In genomic region chr5:166948679-166949078, GRCh38 we compare ENCODE assay signal across 21 cellular contexts. TPM values are rescaled to one million over a fixed set of nuclear protein-coding genes. Genes with fewer than 3 reads are reported as not detected.
"Had no signal": no experiment of that assay in that cellular context is flagged by ENCODE, and none has a peak within 500 bp of the region (broad histone marks: within the 10 kb centered on the region; RNA-seq: fewer than 3 reads in every experiment).

No MANE protein-coding gene starts in this region.

- H3K9me3 ChIP-seq: lower lobe of right lung had no signal

- H3K36me3 ChIP-seq: esophagus muscularis mucosa, gastroesophageal sphincter, heart left ventricle, left lung, lower lobe of right lung had no signal

- ATAC-seq: foreskin keratinocyte, gastroesophageal sphincter, heart left ventricle, left cardiac atrium, left lung, left ventricle myocardium superior, lower lobe of right lung had no signal

- H3K4me3 ChIP-seq: coronary artery, dorsolateral prefrontal cortex, esophagus muscularis mucosa, gastroesophageal sphincter, heart left ventricle, left lung, lower lobe of right lung had no signal

- FAIRE-seq: colon, endothelial cell of umbilical vein, frontal cortex, islet of Langerhans, keratinocyte had no signal

- DNase-seq: dermis blood vessel endothelial cell; dorsolateral prefrontal cortex; effector CD4-positive, alpha-beta T cell; effector memory CD4-positive, alpha-beta T cell; foreskin keratinocyte; heart left ventricle; hippocampal formation; left cardiac atrium; left lung; left ventricle myocardium superior; lower lobe of right lung; mesenchymal stem cell; midbrain had no signal

- H3K4me1 ChIP-seq: esophagus muscularis mucosa, foreskin keratinocyte, gastroesophageal sphincter, heart left ventricle, left lung, lower lobe of right lung had no signal

- H3K27me3 ChIP-seq: dorsolateral prefrontal cortex, esophagus muscularis mucosa, foreskin keratinocyte, gastroesophageal sphincter, heart left ventricle, left lung had no signal

- H3K27ac ChIP-seq: coronary artery, dorsolateral prefrontal cortex, esophagus muscularis mucosa, foreskin keratinocyte, gastroesophageal sphincter, heart left ventricle, left lung, lower lobe of right lung had no signal

RNA-seq across cellular contexts. Expression of gene TENM2, which starts 30.1 kb away (rescaled TPM):
- total RNA-seq: endothelial cell of umbilical vein had no signal
